1 cellular context compared by ENCODE assay signal in genomic region chr11:60766547-60766946, GRCh38.
A peak's percentile ranks its signal among the peaks of the same experiment; 100 is the strongest.
TF ChIP-seq lines count a peak whose summit lies in the region.

No MANE protein-coding gene starts in this region.

TF ChIP-seq in IMR-90, 13 proteins besides CTCF, POLR2A, EP300 and RAD21:
- TF ChIP-seq RCOR1 (IDR thresholded peaks at IDR 0.05; ENCODE audit: insufficient replicate concordance, low read length) (no peak), NFE2L2 (IDR thresholded peaks at IDR 0.05; ENCODE audit: low read depth, low read length) (no peak), MAFK (IDR thresholded peaks at IDR 0.05; ENCODE audit: low read depth, low read length) (peak; percentile 64), MXI1 (IDR thresholded peaks at IDR 0.05; ENCODE audit: borderline replicate concordance, low read depth, low read length) (no peak)
TF ChIP-seq in IMR-90: peak in this region for 1.
